ENCODE assay signal across 9 cellular contexts in genomic region chr10:10870523-10871241, GRCh38.
A peak's percentile ranks its signal among the peaks of the same experiment; 100 is the strongest.
DNase-seq lines count a peak whose midpoint lies in the region; ATAC-seq and TF ChIP-seq lines count a peak whose summit lies in the region.
"Had no signal": no experiment of that assay in that cellular context is flagged by ENCODE, and none has a peak within 500 bp of the region (broad histone marks: within the 10 kb centered on the region; RNA-seq: fewer than 3 reads in every experiment).

No MANE protein-coding gene starts in this region.

- 58% methylated on average over 16 of the region's 16 CpGs for WGBS in right lobe of liver (ENCODE audit: insufficient coverage, low coverage, low lambda C conversion rate, missing lambda C conversion rate)

- TF ChIP-seq CTCF in epithelial cell of proximal tubule (conservative IDR thresholded peaks at IDR 0.05; ENCODE audit: low read depth, low read length): no peak
- no peak for TF ChIP-seq CTCF in right lobe of liver (IDR thresholded peaks at IDR 0.05)

- H3K4me3 ChIP-seq in epithelial cell of proximal tubule (ENCODE audit: low read depth, low read length): peak overlapping the region; percentile 23
- H3K4me3 ChIP-seq in right lobe of liver: no peak overlapping the region

- DNase-seq in epithelial cell of proximal tubule (ENCODE audit: low read depth) (no peak), renal cortical epithelial cell (ENCODE audit: low read depth) (peak; percentile 51), UCSD-AML1 (lab: John Stamatoyannopoulos, UW; ENCODE audit: unreplicated experiment) (no peak), SW 1271 (lab: John Stamatoyannopoulos, UW) (no peak), right lobe of liver (no peak)
- DNase-seq in stimulated activated CD4-positive, alpha-beta T cell treated with anti-CD3 and anti-CD28 coated beads, Interleukin-15, amount 100 ng/mL, for 24 hours: no peak
- DNase-seq: NCI-H446 had no signal

- TF ChIP-seq POLR2A in right lobe of liver (IDR thresholded peaks at IDR 0.05): no peak

- intact Hi-C loops in right lobe of liver (cut with DNase I): no loop called here

- H3K27ac ChIP-seq in right lobe of liver: no peak overlapping the region

- ATAC-seq in GM18499 (IDR thresholded peaks at IDR 0.05; ENCODE audit: insufficient read depth, unreplicated experiment) (peak; percentile 46), HG03095 (IDR thresholded peaks at IDR 0.05; ENCODE audit: unreplicated experiment) (peak; percentile 43), right lobe of liver (no peak)

- no peaks in the 10 kb centered on the region for H3K36me3 ChIP-seq in right lobe of liver

- H3K4me1 ChIP-seq in right lobe of liver: no peaks in the 10 kb centered on the region

- no peaks in the 10 kb centered on the region for H3K27me3 ChIP-seq in right lobe of liver

- H3K9me3 ChIP-seq in right lobe of liver: no peaks in the 10 kb centered on the region

Comparison
In these comparisons a context has a peak if more than half of its experiments do, and no peak if none do; other contexts are left out.
1. ATAC-seq: peak in GM18499 (single experiment) and HG03095 (single experiment); none in right lobe of liver (0 of 4).